In genomic region chr7:103851357-103851756, GRCh38 we compare ENCODE assay signal across 18 cellular contexts.
DNase-seq lines count a peak whose midpoint lies in the region; ATAC-seq, FAIRE-seq and TF ChIP-seq lines count a peak whose summit lies in the region.
"Had no signal": no experiment of that assay in that cellular context is flagged by ENCODE, and none has a peak within 500 bp of the region (broad histone marks: within the 10 kb centered on the region; RNA-seq: fewer than 3 reads in every experiment).

No MANE protein-coding gene starts in this region.

- H3K27me3 ChIP-seq in fibroblast of lung (ENCODE audit: control insufficient read depth, insufficient read depth, low read length) = no peaks in the 10 kb centered on the region

- H2AFZ ChIP-seq in fibroblast of lung (ENCODE audit: low read length) = no peak overlapping the region

- no peak for TF ChIP-seq POLR2A in A549 (IDR thresholded peaks at IDR 0.05; ENCODE audit: low read length)

- H3K36me3 ChIP-seq in fibroblast of lung (ENCODE audit: control insufficient read depth, insufficient read depth, low read length) = no peaks in the 10 kb centered on the region

- no peak for TF ChIP-seq EP300 in A549 (IDR thresholded peaks at IDR 0.05)

- H3K9me3 ChIP-seq in A549 (no peaks in the 10 kb centered on the region), fibroblast of lung (ENCODE audit: control insufficient read depth, insufficient read depth, low read depth, low read length) (no peaks in the 10 kb centered on the region)

- H3K27ac Mint-ChIP-seq in activated naive CD8-positive, alpha-beta T cell treated with anti-CD3 and anti-CD28 coated beads, Interleukin-2, amount 50 U/mL, for 24 hours = no peak overlapping the region
- H3K27ac Mint-ChIP-seq: activated naive CD4-positive, alpha-beta T cell treated with anti-CD3 and anti-CD28 coated beads, Interleukin-2, amount 10 ng/mL, durations not matched to agents 7 days and 5 days had no signal

- H3K9ac ChIP-seq in fibroblast of lung (ENCODE audit: insufficient read depth, low read length) = no peak overlapping the region

- H3K4me1 Mint-ChIP-seq in activated naive CD8-positive, alpha-beta T cell treated with anti-CD3 and anti-CD28 coated beads, Interleukin-2, amount 50 U/mL, for 24 hours = no peaks in the 10 kb centered on the region
- H3K4me1 Mint-ChIP-seq: activated naive CD4-positive, alpha-beta T cell treated with anti-CD3 and anti-CD28 coated beads, Interleukin-2, amount 10 ng/mL, durations not matched to agents 7 days and 5 days had no signal

- H3K4me3 Mint-ChIP-seq in activated naive CD8-positive, alpha-beta T cell treated with anti-CD3 and anti-CD28 coated beads, Interleukin-2, amount 50 U/mL, for 24 hours = no peak overlapping the region
- H3K4me3 Mint-ChIP-seq: activated naive CD4-positive, alpha-beta T cell treated with anti-CD3 and anti-CD28 coated beads, Interleukin-2, amount 10 ng/mL, durations not matched to agents 7 days and 5 days had no signal

- TF ChIP-seq CTCF in A549 (IDR thresholded peaks at IDR 0.05) (no peak), RWPE1 (conservative IDR thresholded peaks at IDR 0.05; ENCODE audit: low read depth) (no peak), fibroblast of lung (conservative IDR thresholded peaks at IDR 0.05 in 1 of 2, IDR thresholded peaks at IDR 0.05 in 1 of 2; ENCODE audit: low read depth in 1 of 2, low read length in 2 of 2) (no peak)

- POLR2A ChIA-PET in A549 (lab: Yijun Ruan, JAX) (no interaction called here), HEK293T (lab: Yijun Ruan, JAX) (no interaction called here), RWPE1 (lab: Yijun Ruan, JAX; ENCODE audit: low non-redundant PET) (no interaction called here)

- FAIRE-seq in A549 (lab: Jason Lieb, UNC) = no peak
- FAIRE-seq: GM18507 had no signal

- H4K20me1 ChIP-seq in fibroblast of lung (ENCODE audit: control insufficient read depth, extremely low read depth, insufficient read depth, low read length) = no peaks in the 10 kb centered on the region

- 6% methylated on average over 4 of the region's 4 CpGs for WGBS in A549 (ENCODE audit: missing lambda C conversion rate)

- H3K4me2 ChIP-seq in A549 = no peak overlapping the region
- H3K4me2 ChIP-seq in fibroblast of lung (ENCODE audit: extremely low read depth, insufficient read depth, low read length) = no peak overlapping the region

- H3K4me1 ChIP-seq in A549 (no peaks in the 10 kb centered on the region), fibroblast of lung (ENCODE audit: control insufficient read depth, extremely low read depth, insufficient read depth, low read length) (no peaks in the 10 kb centered on the region)

- H3K36me3 Mint-ChIP-seq in activated naive CD8-positive, alpha-beta T cell treated with anti-CD3 and anti-CD28 coated beads, Interleukin-2, amount 50 U/mL, for 24 hours (ENCODE audit: low read depth) = no peaks in the 10 kb centered on the region
- H3K36me3 Mint-ChIP-seq: activated naive CD4-positive, alpha-beta T cell treated with anti-CD3 and anti-CD28 coated beads, Interleukin-2, amount 10 ng/mL, durations not matched to agents 7 days and 5 days had no signal

- H3K27ac ChIP-seq in A549 (no peak overlapping the region), RWPE1 (no peak overlapping the region), fibroblast of lung (ENCODE audit: insufficient read depth, low read length) (no peak overlapping the region)
- H3K27ac ChIP-seq: dorsolateral prefrontal cortex had no signal

- CTCF ChIA-PET in A549 (lab: Yijun Ruan, JAX) = interaction anchor here (0.6 kb wide), 1 partner anchor 326 kb away, joined by 3 read pairs; no protein-coding TSS in a partner anchor
- CTCF ChIA-PET in HEK293T (lab: Yijun Ruan, JAX) = no interaction called here
- CTCF ChIA-PET in RWPE1 (lab: Yijun Ruan, JAX) = no interaction called here

- peaks cover 13% of the 10 kb centered on the region for H3K9me3 Mint-ChIP-seq in activated naive CD8-positive, alpha-beta T cell treated with anti-CD3 and anti-CD28 coated beads, Interleukin-2, amount 50 U/mL, for 24 hours
- H3K9me3 Mint-ChIP-seq: activated naive CD4-positive, alpha-beta T cell treated with anti-CD3 and anti-CD28 coated beads, Interleukin-2, amount 10 ng/mL, durations not matched to agents 7 days and 5 days had no signal

- no peak for ATAC-seq in A549
- no peak for ATAC-seq in activated naive CD8-positive, alpha-beta T cell treated with anti-CD3 and anti-CD28 coated beads, Interleukin-2, amount 50 U/mL, for 24 hours
- ATAC-seq: left ventricle myocardium superior had no signal

- no peaks in the 10 kb centered on the region for H3K79me2 ChIP-seq in fibroblast of lung (ENCODE audit: control insufficient read depth, insufficient read depth, low read length)

- TF ChIP-seq RAD21 in A549 (conservative IDR thresholded peaks at IDR 0.05 in 1 of 2, IDR thresholded peaks at IDR 0.05 in 1 of 2) = no peak

- no peak for DNase-seq in A549 (ENCODE audit: low read depth in 1 of 2, low spot score in 1 of 2)
- DNase-seq in HEK293T (ENCODE audit: extremely low spot score) = peak; percentile 13
- peak; percentile 3 for DNase-seq in RWPE1 (ENCODE audit: low spot score)
- peak; percentile 5 to 21 for DNase-seq in fibroblast of lung (ENCODE audit: low read depth in 2 of 2)
- no peak for DNase-seq in activated CD4-positive, CD25-positive, alpha-beta regulatory T cell treated with anti-CD3 and anti-CD28 coated beads, Interleukin-2, amount 50 U/mL, for 72 hours
- DNase-seq in activated naive CD8-positive, alpha-beta T cell treated with anti-CD3 and anti-CD28 coated beads, Interleukin-2, amount 50 U/mL, for 24 hours = no peak
- no peak for DNase-seq in activated CD8-positive, alpha-beta memory T cell treated with anti-CD3 and anti-CD28 coated beads for 24 hours
- DNase-seq in NK-92 (lab: John Stamatoyannopoulos, UW; ENCODE audit: unreplicated experiment) = no peak
- DNase-seq: activated CD4-positive, alpha-beta T cell treated with anti-CD3 and anti-CD28 coated beads, Interleukin-2, amount 50 U/mL, for 48 hours; activated naive CD4-positive, alpha-beta T cell treated with anti-CD3 and anti-CD28 coated beads, Interleukin-2, amount 10 ng/mL, durations not matched to agents 7 days and 5 days; DMS79; dorsolateral prefrontal cortex; glutamatergic neuron; left ventricle myocardium superior; NCI-H1436; NCI-H82; SW 1271 had no signal

- no peak overlapping the region for H3K4me3 ChIP-seq in A549
- no peak overlapping the region for H3K4me3 ChIP-seq in fibroblast of lung (replicated peaks in 1 of 4; ENCODE audit: control extremely low read depth in 1 of 4, insufficient read depth in 1 of 4, low read depth in 3 of 4, low read length in 4 of 4)
- H3K4me3 ChIP-seq: dorsolateral prefrontal cortex had no signal

- no peaks in the 10 kb centered on the region for H3K27me3 Mint-ChIP-seq in activated naive CD8-positive, alpha-beta T cell treated with anti-CD3 and anti-CD28 coated beads, Interleukin-2, amount 50 U/mL, for 24 hours
- H3K27me3 Mint-ChIP-seq: activated naive CD4-positive, alpha-beta T cell treated with anti-CD3 and anti-CD28 coated beads, Interleukin-2, amount 10 ng/mL, durations not matched to agents 7 days and 5 days had no signal

TF ChIP-seq in A549, 52 proteins besides CTCF, POLR2A, EP300 and RAD21 (continues in another document):
- TF ChIP-seq REST (IDR thresholded peaks at IDR 0.05) = peak; percentile 52; the same call in 1 of the 2 replicates

TF ChIP-seq in HEK293T, 16 proteins besides CTCF, POLR2A, EP300 and RAD21:
- TF ChIP-seq SP1 (IDR thresholded peaks at IDR 0.05) = no peak
- TF ChIP-seq ARNT (IDR thresholded peaks at IDR 0.05) = no peak
- TF ChIP-seq ELF4 (IDR thresholded peaks at IDR 0.05) = no peak
- TF ChIP-seq FOXM1 (IDR thresholded peaks at IDR 0.05; ENCODE audit: borderline replicate concordance) = no peak
- no peak for TF ChIP-seq SUZ12 (IDR thresholded peaks at IDR 0.05)
- no peak for TF ChIP-seq CTBP1 (IDR thresholded peaks at IDR 0.05; ENCODE audit: borderline replicate concordance)
- no peak for TF ChIP-seq TARDBP (IDR thresholded peaks at IDR 0.05)

Comparison
In these comparisons a context has a peak if more than half of its experiments do, and no peak if none do; other contexts are left out.
1. DNase-seq: peak in HEK293T (single experiment), RWPE1 (single experiment) and fibroblast of lung (2 of 2); none in A549 (0 of 2), activated CD4-positive, CD25-positive, alpha-beta regulatory T cell treated with anti-CD3 and anti-CD28 coated beads, Interleukin-2, amount 50 U/mL, for 72 hours (single experiment), activated naive CD8-positive, alpha-beta T cell treated with anti-CD3 and anti-CD28 coated beads, Interleukin-2, amount 50 U/mL, for 24 hours (single experiment), activated CD8-positive, alpha-beta memory T cell treated with anti-CD3 and anti-CD28 coated beads for 24 hours (single experiment) and NK-92 (single experiment).